10 cellular contexts compared by ENCODE assay signal in the genomic region with DNA sequence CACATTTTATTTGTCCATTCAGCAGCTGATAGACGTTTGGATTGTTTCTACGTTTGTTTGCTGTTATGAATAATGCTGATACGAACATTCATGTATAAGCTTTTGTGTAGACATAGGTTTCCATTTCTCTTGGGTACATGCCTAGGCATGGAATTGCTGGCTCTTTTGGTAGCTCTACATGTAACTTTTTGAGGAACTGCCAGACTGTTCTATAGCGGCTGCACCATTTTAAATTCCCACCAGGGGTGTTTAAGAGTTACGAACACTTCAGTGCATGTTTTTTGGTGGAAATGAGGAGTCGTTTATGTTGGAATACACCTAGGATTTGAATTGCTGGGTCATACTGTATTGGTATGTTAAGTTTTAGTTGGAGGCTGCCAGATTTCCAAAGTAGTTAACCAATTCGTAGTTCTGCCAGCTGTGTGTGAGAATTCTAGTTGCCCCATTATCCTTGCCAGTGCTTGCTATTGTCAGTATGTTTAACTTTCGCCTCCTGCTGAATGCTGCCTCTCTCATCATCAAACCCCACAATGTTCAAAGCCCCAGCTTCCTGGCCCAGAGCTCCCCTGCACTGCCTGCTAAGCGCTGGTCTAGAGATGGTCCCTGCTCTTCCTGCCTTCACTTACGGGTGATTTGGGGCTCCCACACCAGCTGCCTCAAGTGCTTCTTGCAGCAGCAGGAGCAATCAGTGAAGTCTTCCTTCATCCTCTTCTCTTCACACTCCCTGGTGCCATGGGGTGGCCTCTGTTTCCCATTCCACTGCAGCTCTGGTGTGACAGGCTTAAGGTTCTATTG.
DNase-seq lines count a peak whose midpoint lies in the region; ATAC-seq and TF ChIP-seq lines count a peak whose summit lies in the region.
"Had no signal": no experiment of that assay in that cellular context is flagged by ENCODE, and none has a peak within 500 bp of the region (broad histone marks: within the 10 kb centered on the region; RNA-seq: fewer than 3 reads in every experiment).

No MANE protein-coding gene starts in this region.

- no peak overlapping the region for H3K4me3 ChIP-seq in CD8-positive, alpha-beta T cell (ENCODE audit: low read depth, low read length)
- H3K4me3 ChIP-seq in H7 (ENCODE audit: insufficient read depth, low read depth, low read length) = no peak overlapping the region
- no peak overlapping the region for H3K4me3 ChIP-seq in neural progenitor cell

- H3K4me1 Mint-ChIP-seq in CD8-positive, alpha-beta T cell (ENCODE audit: low read depth) = peaks cover 47% of the 10 kb centered on the region
- peaks cover 71% of the 10 kb centered on the region for H3K4me1 Mint-ChIP-seq in neural progenitor cell

- peak overlapping the region; percentile 4 for H3K4me2 ChIP-seq in neural progenitor cell

- H3K79me2 ChIP-seq in neural progenitor cell (ENCODE audit: low read depth) = no peaks in the 10 kb centered on the region

- H4K20me1 ChIP-seq in neural progenitor cell (ENCODE audit: low read depth) = no peaks in the 10 kb centered on the region

- no peak for TF ChIP-seq CTCF in CD8-positive, alpha-beta T cell (IDR thresholded peaks at IDR 0.05)
- peak; percentile 8 for TF ChIP-seq CTCF in neural progenitor cell (IDR thresholded peaks at IDR 0.05)

- no peaks in the 10 kb centered on the region for H3K27me3 Mint-ChIP-seq in CD8-positive, alpha-beta T cell (ENCODE audit: low read depth)
- H3K27me3 Mint-ChIP-seq in neural progenitor cell (ENCODE audit: insufficient read depth, low read depth) = peaks cover 3% of the 10 kb centered on the region
- H3K27me3 Mint-ChIP-seq: central memory CD8-positive, alpha-beta T cell had no signal

- no peaks in the 10 kb centered on the region for H3K27me3 ChIP-seq in CD8-positive, alpha-beta T cell (ENCODE audit: insufficient read depth, low read length)
- H3K27me3 ChIP-seq in H7 (ENCODE audit: control insufficient read depth, insufficient read depth, low read length) = no peaks in the 10 kb centered on the region
- no peaks in the 10 kb centered on the region for H3K27me3 ChIP-seq in neural progenitor cell

- H3K36me3 ChIP-seq in CD8-positive, alpha-beta T cell (ENCODE audit: insufficient read depth, low read length) = no peaks in the 10 kb centered on the region
- H3K36me3 ChIP-seq in H7 (replicated peaks; ENCODE audit: control insufficient read depth, insufficient read depth, low read length) (no peaks in the 10 kb centered on the region), neural progenitor cell (no peaks in the 10 kb centered on the region)

- H3K9me3 ChIP-seq in CD8-positive, alpha-beta T cell (ENCODE audit: low read length) = no peaks in the 10 kb centered on the region
- no peaks in the 10 kb centered on the region for H3K9me3 ChIP-seq in neural progenitor cell (ENCODE audit: low read depth)

- no peaks in the 10 kb centered on the region for H3K9me3 Mint-ChIP-seq in CD8-positive, alpha-beta T cell
- no peaks in the 10 kb centered on the region for H3K9me3 Mint-ChIP-seq in neural progenitor cell
- H3K9me3 Mint-ChIP-seq: central memory CD8-positive, alpha-beta T cell; stimulated activated effector memory CD8-positive, alpha-beta T cell treated with anti-CD3 and anti-CD28 coated beads, Interleukin-12 subunit alpha, Interleukin-12 subunit beta, amount 100 ng/mL, for 72 hours had no signal

- peaks cover 22% of the 10 kb centered on the region for H3K36me3 Mint-ChIP-seq in CD8-positive, alpha-beta T cell
- H3K36me3 Mint-ChIP-seq in neural progenitor cell = no peaks in the 10 kb centered on the region
- H3K36me3 Mint-ChIP-seq: stimulated activated effector memory CD8-positive, alpha-beta T cell treated with anti-CD3 and anti-CD28 coated beads, Interleukin-12 subunit alpha, Interleukin-12 subunit beta, amount 100 ng/mL, for 72 hours had no signal

- intact Hi-C loops in CD8-positive, alpha-beta T cell (cut with DNase I, micrococcal nuclease) = loop anchor here (5.0 kb wide), 2 partner anchors 80 to 100 kb away; a partner anchor contains a TSS

- H3K27ac ChIP-seq in CD8-positive, alpha-beta T cell (ENCODE audit: low read depth, low read length) = no peak overlapping the region
- H3K27ac ChIP-seq in caudate nucleus (ENCODE audit: low read depth, low read length) (peak overlapping the region; percentile 46), neural progenitor cell (no peak overlapping the region)

- peaks cover 32% of the 10 kb centered on the region for H3F3A ChIP-seq in neural progenitor cell (ENCODE audit: low read depth)

- no peak overlapping the region for H3K9ac ChIP-seq in neural progenitor cell

- H3K4me3 Mint-ChIP-seq in CD8-positive, alpha-beta T cell = peak overlapping the region; percentile 2
- H3K4me3 Mint-ChIP-seq in neural progenitor cell = no peak overlapping the region
- H3K4me3 Mint-ChIP-seq: central memory CD8-positive, alpha-beta T cell; stimulated activated effector memory CD8-positive, alpha-beta T cell treated with anti-CD3 and anti-CD28 coated beads, Interleukin-12 subunit alpha, Interleukin-12 subunit beta, amount 100 ng/mL, for 72 hours had no signal

- POLR2A ChIA-PET in CD8-positive, alpha-beta T cell (lab: Charles Lee) = interaction anchor here (1.0 to 1.8 kb wide), 5 partner anchors 14 to 102 kb away, joined by 3 to 6 read pairs (median 4); a partner anchor contains a TSS

- DNase-seq in CD8-positive, alpha-beta T cell = peak in 5 of 7 experiments; percentile 27 to 68 (median 38)
- DNase-seq in H7 (peak; percentile 55), caudate nucleus (lab: John Stamatoyannopoulos, UW) (no peak), neural progenitor cell (ENCODE audit: low spot score) (no peak), SW 1271 (lab: John Stamatoyannopoulos, UW) (no peak), UCSD-AML1 (lab: John Stamatoyannopoulos, UW; ENCODE audit: unreplicated experiment) (no peak), left lobe of liver (ENCODE audit: low spot score) (no peak)
- DNase-seq: NCI-H2029 treated with DMSO at 0.1 percent for 48 hours had no signal

- H2AFZ ChIP-seq in neural progenitor cell (replicated peaks) = no peak overlapping the region

- H3K4me1 ChIP-seq in CD8-positive, alpha-beta T cell (ENCODE audit: insufficient read depth, low read length) = peaks cover 23% of the 10 kb centered on the region
- H3K4me1 ChIP-seq in neural progenitor cell = peaks cover 51% of the 10 kb centered on the region

- H3K27ac Mint-ChIP-seq in CD8-positive, alpha-beta T cell = peak overlapping the region; percentile 37
- peak overlapping the region; percentile 30 for H3K27ac Mint-ChIP-seq in neural progenitor cell
- H3K27ac Mint-ChIP-seq: stimulated activated effector memory CD8-positive, alpha-beta T cell treated with anti-CD3 and anti-CD28 coated beads, Interleukin-12 subunit alpha, Interleukin-12 subunit beta, amount 100 ng/mL, for 72 hours had no signal

- CTCF ChIA-PET in CD8-positive, alpha-beta T cell (lab: Charles Lee) = interaction anchor here (0.5 to 2.6 kb wide), 9 partner anchors 14 to 112 kb away, joined by 3 to 9 read pairs (median 5); no protein-coding TSS in a partner anchor

- ATAC-seq in CD8-positive, alpha-beta T cell = peak; percentile 88
- no peak for ATAC-seq in left lobe of liver
- ATAC-seq: stimulated activated effector memory CD8-positive, alpha-beta T cell treated with anti-CD3 and anti-CD28 coated beads, Interleukin-12 subunit alpha, Interleukin-12 subunit beta, amount 100 ng/mL, for 72 hours had no signal

Comparison
In these comparisons a context has a peak if more than half of its experiments do, and no peak if none do; other contexts are left out.
1. DNase-seq: peak in CD8-positive, alpha-beta T cell (5 of 7) and H7 (single experiment); none in caudate nucleus (0 of 61), neural progenitor cell (single experiment), SW 1271 (0 of 2), UCSD-AML1 (single experiment) and left lobe of liver (single experiment).